ENCODE assay signal across 8 cellular contexts in the genomic region with DNA sequence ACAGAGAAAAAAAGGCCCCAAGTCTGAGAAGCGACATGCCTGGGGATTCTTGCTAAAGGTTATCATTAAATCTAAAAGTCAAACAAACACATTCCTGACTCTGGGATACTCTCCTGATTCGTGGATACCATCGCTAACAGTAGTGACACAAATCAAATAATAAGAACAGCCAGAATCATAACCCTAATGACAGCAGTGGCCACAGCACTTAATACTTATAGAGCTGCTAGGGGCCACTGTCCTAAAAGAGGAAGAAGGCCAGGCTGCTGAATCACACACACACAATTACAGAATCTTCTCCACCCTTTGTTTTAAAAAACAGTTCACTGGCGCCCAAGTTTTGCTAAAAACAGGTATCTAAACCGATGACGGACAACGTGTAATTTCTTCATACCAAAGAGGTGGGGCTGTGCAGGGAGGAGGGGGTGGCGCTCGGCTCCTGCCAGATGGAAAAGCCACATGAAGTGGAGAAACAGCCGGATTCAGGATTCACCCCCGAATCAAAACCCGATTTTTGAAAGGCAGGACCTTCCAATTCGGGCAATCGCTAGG. TPM values are rescaled to one million over a fixed set of nuclear protein-coding genes. Genes with fewer than 3 reads are reported as not detected.
DNase-seq lines count a peak whose midpoint lies in the region; ATAC-seq and TF ChIP-seq lines count a peak whose summit lies in the region.

No MANE protein-coding gene starts in this region.

- H3K9me3 Mint-ChIP-seq in effector memory CD8-positive, alpha-beta T cell = no peaks in the 10 kb centered on the region

- no peak for TF ChIP-seq EP300 in upper lobe of left lung (IDR thresholded peaks at IDR 0.05)

- H3K23ac ChIP-seq in mesendoderm (ENCODE audit: low read length) = peak overlapping the region; percentile 94

- no peak overlapping the region for H2BK120ac ChIP-seq in mesendoderm (ENCODE audit: low read depth, low read length)

- H3K4me2 ChIP-seq in mesendoderm (ENCODE audit: low read length) = peak overlapping the region; percentile 76

- no CpG with 5 or more reads among the region's 14 CpGs for WGBS in mesendoderm (ENCODE audit: extremely low coverage, insufficient coverage, low lambda C conversion rate)
- 3 to 4% methylated on average over 14 of the region's 14 CpGs for WGBS in upper lobe of left lung, 2 donors

- H3K18ac ChIP-seq in mesendoderm (ENCODE audit: low read length) = peak overlapping the region; percentile 100

- no peak overlapping the region for H2BK5ac ChIP-seq in mesendoderm (ENCODE audit: low read length)

- H3K4me3 Mint-ChIP-seq in effector memory CD8-positive, alpha-beta T cell = peak overlapping the region; percentile 85 to 93

- H3K4me1 ChIP-seq in HUES48 (ENCODE audit: control insufficient read depth, insufficient read depth, low read length) (peaks cover 12% of the 10 kb centered on the region), mesendoderm (ENCODE audit: control insufficient read depth, low read depth, low read length) (no peaks in the 10 kb centered on the region), upper lobe of left lung (peaks cover 25 to 33% (median 30%) of the 10 kb centered on the region in 4 donors)

- H3K4me3 ChIP-seq in HUES48 (ENCODE audit: low read depth, low read length) (peak overlapping the region; percentile 77), mesendoderm (ENCODE audit: low read length) (peak overlapping the region; percentile 81), upper lobe of left lung (peak overlapping the region; percentile 68 to 93 (median 87))

- H3K79me1 ChIP-seq in mesendoderm (ENCODE audit: low read length) = peaks cover 7% of the 10 kb centered on the region

- no peak overlapping the region for H2AK5ac ChIP-seq in mesendoderm (ENCODE audit: low read length)

- H4K5ac ChIP-seq in mesendoderm (ENCODE audit: low read length) = no peak overlapping the region

- H3K36me3 ChIP-seq in HUES48 (ENCODE audit: control insufficient read depth, insufficient read depth, low read length) (no peaks in the 10 kb centered on the region), mesendoderm (ENCODE audit: control insufficient read depth, insufficient read depth, low read length) (no peaks in the 10 kb centered on the region), upper lobe of left lung (peaks cover 0 to 5% (median 0%) of the 10 kb centered on the region in 4 donors)

- H3K27me3 ChIP-seq in HUES48 (ENCODE audit: control insufficient read depth, insufficient read depth, low read length) = no peaks in the 10 kb centered on the region
- no peaks in the 10 kb centered on the region for H3K27me3 ChIP-seq in mesendoderm (ENCODE audit: insufficient read depth, low read length, poor library complexity)
- H3K27me3 ChIP-seq in upper lobe of left lung = no peaks in the 10 kb centered on the region

- no peak overlapping the region for H2BK15ac ChIP-seq in mesendoderm (replicated peaks; ENCODE audit: low read depth)

- H3K36me3 Mint-ChIP-seq in effector memory CD8-positive, alpha-beta T cell (ENCODE audit: insufficient read depth) = no peaks in the 10 kb centered on the region

- peak overlapping the region; percentile 88 for H3K56ac ChIP-seq in mesendoderm (ENCODE audit: low read length)

- H3K9ac ChIP-seq in HUES48 (ENCODE audit: low read depth, low read length) = peak overlapping the region; percentile 77
- peak overlapping the region; percentile 83 for H3K9ac ChIP-seq in mesendoderm (ENCODE audit: low read length)

- H3K79me2 ChIP-seq in mesendoderm (ENCODE audit: control insufficient read depth, insufficient read depth, low read length) = peaks cover 21% of the 10 kb centered on the region

- TF ChIP-seq CTCF in upper lobe of left lung (IDR thresholded peaks at IDR 0.05) = no peak

- H3K4ac ChIP-seq in mesendoderm (ENCODE audit: low read depth, low read length) = peak overlapping the region; percentile 96

- H3K27me3 Mint-ChIP-seq in effector memory CD8-positive, alpha-beta T cell = no peaks in the 10 kb centered on the region

- H3K4me1 Mint-ChIP-seq in effector memory CD8-positive, alpha-beta T cell (ENCODE audit: low read depth in 2 of 2) = peaks cover 21 to 28% of the 10 kb centered on the region in 2 donors

- H4K8ac ChIP-seq in mesendoderm (ENCODE audit: low read depth, low read length) = peak overlapping the region; percentile 41

- no peak for ATAC-seq in effector memory CD8-positive, alpha-beta T cell (replicated peaks)
- peak; percentile 54 to 65 for ATAC-seq in upper lobe of left lung (ENCODE audit: low FRiP score in 2 of 2)
- ATAC-seq in HG03025 (IDR thresholded peaks at IDR 0.05; ENCODE audit: low FRiP score, unreplicated experiment) = no peak

- H3K27ac Mint-ChIP-seq in effector memory CD8-positive, alpha-beta T cell = peak overlapping the region; percentile 71 to 91

- DNase-seq in DMS114 treated with DMSO at 0.1 percent for 48 hours (lab: John Stamatoyannopoulos, UW; ENCODE audit: unreplicated experiment) (peak; percentile 30), SW480 (ENCODE audit: low spot score) (peak; percentile 34), mesendoderm (peak; percentile 23), upper lobe of left lung (peak in 1 of 2 donors; percentile 64), HuH-7.5 (ENCODE audit: low spot score) (no peak)
- DNase-seq in effector memory CD8-positive, alpha-beta T cell = no peak

- H3K9me3 ChIP-seq in HUES48 (ENCODE audit: control insufficient read depth, insufficient read depth, low read length) = no peaks in the 10 kb centered on the region
- no peaks in the 10 kb centered on the region for H3K9me3 ChIP-seq in upper lobe of left lung

- peak overlapping the region; percentile 88 for H3K27ac ChIP-seq in HUES48 (ENCODE audit: low read depth, low read length)
- H3K27ac ChIP-seq in mesendoderm (ENCODE audit: low read depth, low read length) = peak overlapping the region; percentile 96
- peak overlapping the region; percentile 97 to 99 (median 98) for H3K27ac ChIP-seq in upper lobe of left lung

- TF ChIP-seq POLR2A in upper lobe of left lung (IDR thresholded peaks at IDR 0.05) = no peak

RNA-seq across cellular contexts. Expression of a gene that starts 1.1 kb away (rescaled TPM):
- polyA plus RNA-seq in mesendoderm (2013, experiment 1 of 2) = 32.3 TPM
- 31.8 TPM for polyA plus RNA-seq in mesendoderm (2013, experiment 2 of 2)
- 100 to 1,000 TPM in 4 of 6 donors, 10 to 100 TPM in 2; 78.4 to 152 (median 104) TPM for total RNA-seq in upper lobe of left lung

Comparison
In these comparisons a context has a peak if more than half of its experiments do, and no peak if none do; other contexts are left out.
1. DNase-seq: peak in DMS114 treated with DMSO at 0.1 percent for 48 hours (single experiment), SW480 (single experiment) and mesendoderm (single experiment); none in effector memory CD8-positive, alpha-beta T cell (0 of 3) and HuH-7.5 (single experiment).
2. ATAC-seq: peak in upper lobe of left lung (2 of 2); none in effector memory CD8-positive, alpha-beta T cell (single experiment) and HG03025 (single experiment).
3. Peak in every context shown above with its lines, with median percentiles within 50 percentile points of each other: H3K27ac ChIP-seq and H3K4me3 ChIP-seq.